1 cellular context compared by ENCODE assay signal in genomic region chr17:59761385-59762021, GRCh38.
TF ChIP-seq lines count a peak whose summit lies in the region.

No MANE protein-coding gene starts in this region.

TF ChIP-seq in HepG2, 621 proteins besides CTCF, POLR2A, EP300 and RAD21 (continued from another document):
- TF ChIP-seq ZNF264 (CRISPR knock-in tag; IDR thresholded peaks at IDR 0.05) (no peak), SP140L (CRISPR knock-in tag; IDR thresholded peaks at IDR 0.05; ENCODE audit: borderline replicate concordance) (0 out of 2 replicates have a peak, but pooled peaks have one; percentile 66), ZNF101 (CRISPR knock-in tag; IDR thresholded peaks at IDR 0.05; ENCODE audit: borderline replicate concordance, low read depth) (no peak), REST (IDR thresholded peaks at IDR 0.05; ENCODE audit: borderline replicate concordance in 1 of 2, low read depth in 1 of 2, low read length in 2 of 2) (no peak), KLF16 (CRISPR knock-in tag; IDR thresholded peaks at IDR 0.05) (no peak), ZNF512B (CRISPR knock-in tag; IDR thresholded peaks at IDR 0.05; ENCODE audit: borderline replicate concordance) (no peak), ZNF605 (CRISPR knock-in tag; IDR thresholded peaks at IDR 0.05) (no peak), TBX2 (CRISPR knock-in tag; IDR thresholded peaks at IDR 0.05; ENCODE audit: borderline replicate concordance) (no peak), HNRNPL (IDR thresholded peaks at IDR 0.05; ENCODE audit: low read depth, low read length) (no peak), ZNF276 (CRISPR knock-in tag; IDR thresholded peaks at IDR 0.05; ENCODE audit: low read depth) (no peak), HINFP (CRISPR knock-in tag; IDR thresholded peaks at IDR 0.05; ENCODE audit: low read depth) (no peak)
TF ChIP-seq in HepG2: peak in this region for 50.
